In genomic region chr14:73757381-73757780, GRCh38 we compare ENCODE assay signal across 8 cellular contexts. TPM values are rescaled to one million over a fixed set of nuclear protein-coding genes. Genes with fewer than 3 reads are reported as not detected.
A peak's percentile ranks its signal among the peaks of the same experiment; 100 is the strongest.
DNase-seq lines count a peak whose midpoint lies in the region; ATAC-seq and TF ChIP-seq lines count a peak whose summit lies in the region.

No MANE protein-coding gene starts in this region.

- peak overlapping the region; percentile 97 for H3K27ac Mint-ChIP-seq in activated naive CD8-positive, alpha-beta T cell

- H3K9me3 ChIP-seq in SK-N-SH (no peaks in the 10 kb centered on the region), right lobe of liver (no peaks in the 10 kb centered on the region), thoracic aorta (no peaks in the 10 kb centered on the region)

- no peak for TF ChIP-seq EP300 in SK-N-SH (IDR thresholded peaks at IDR 0.05; ENCODE audit: borderline replicate concordance in 1 of 2, low read depth in 1 of 2, low read length in 1 of 2)

- no peak overlapping the region for H2AFZ ChIP-seq in SK-N-SH (ENCODE audit: low read depth)

- H3K9me2 ChIP-seq in SK-N-SH = no peaks in the 10 kb centered on the region

- no peak for ATAC-seq in SK-N-SH treated with all-trans-retinoic acid at 6 μM for 48 hours
- ATAC-seq in right lobe of liver = no peak
- ATAC-seq in thoracic aorta (ENCODE audit: insufficient number of reproducible peaks, low FRiP score, low read depth) = no peak
- no peak for ATAC-seq in HG03439 (IDR thresholded peaks at IDR 0.05; ENCODE audit: unreplicated experiment)

- H3K27me3 ChIP-seq in SK-N-SH (ENCODE audit: insufficient read depth) (no peaks in the 10 kb centered on the region), right lobe of liver (no peaks in the 10 kb centered on the region), thoracic aorta (replicated peaks; ENCODE audit: insufficient read depth) (no peaks in the 10 kb centered on the region)

- no peaks in the 10 kb centered on the region for H3K36me3 Mint-ChIP-seq in activated naive CD8-positive, alpha-beta T cell

- H3K27ac ChIP-seq in SK-N-SH (ENCODE audit: low read depth in 2 of 2, low read length in 1 of 2) = peak overlapping the region; percentile 23 to 31; a peak in 1 of 4 replicates
- H3K27ac ChIP-seq in right lobe of liver = peak overlapping the region; percentile 68 to 99 (median 99)
- H3K27ac ChIP-seq in thoracic aorta = peak overlapping the region; percentile 97 to 99

- CTCF ChIA-PET in SK-N-SH (lab: Yijun Ruan, JAX) = interaction anchor here (0.9 to 9.6 kb wide), 14 partner anchors 8 to 76 kb away, joined by 3 to 95 read pairs (median 12); no protein-coding TSS in a partner anchor

- H3F3A ChIP-seq in SK-N-SH (replicated peaks; ENCODE audit: insufficient read depth) = peaks cover 32% of the 10 kb centered on the region

- 95% methylated on average over 1 of the region's 1 CpG for WGBS in SK-N-SH (ENCODE audit: low lambda C conversion rate)
- WGBS in right lobe of liver (ENCODE audit: insufficient coverage, low coverage, low lambda C conversion rate, missing lambda C conversion rate) = 93% methylated on average over 1 of the region's 1 CpG

- no peaks in the 10 kb centered on the region for H3K27me3 Mint-ChIP-seq in activated naive CD8-positive, alpha-beta T cell

- DNase-seq in SK-N-SH = no peak
- no peak for DNase-seq in right lobe of liver
- DNase-seq in thoracic aorta (ENCODE audit: low spot score) = no peak
- no peak for DNase-seq in dermis blood vessel endothelial cell
- DNase-seq in activated CD4-positive, CD25-positive, alpha-beta regulatory T cell (lab: John Stamatoyannopoulos, UW) = no peak

- no peak for TF ChIP-seq CTCF in SK-N-SH (IDR thresholded peaks at IDR 0.05)
- no peak for TF ChIP-seq CTCF in right lobe of liver (IDR thresholded peaks at IDR 0.05)
- TF ChIP-seq CTCF in thoracic aorta (IDR thresholded peaks at IDR 0.05) = no peak

- POLR2A ChIA-PET in SK-N-SH (lab: Yijun Ruan, JAX) = no interaction called here

- H3K4me2 ChIP-seq in SK-N-SH = peak overlapping the region; percentile 98

- intact Hi-C loops in right lobe of liver (cut with DNase I) = no loop called here

- H3K9ac ChIP-seq in SK-N-SH = no peak overlapping the region

- H4K20me1 ChIP-seq in SK-N-SH (ENCODE audit: insufficient read depth) = peaks cover 70% of the 10 kb centered on the region

- TF ChIP-seq RAD21 in SK-N-SH (IDR thresholded peaks at IDR 0.05; ENCODE audit: low read length) = no peak

- H3K79me2 ChIP-seq in SK-N-SH (ENCODE audit: insufficient read depth) = peaks cover 86% of the 10 kb centered on the region

- H3K4me3 ChIP-seq in SK-N-SH (ENCODE audit: low read depth in 2 of 2, low read length in 1 of 2) = no peak overlapping the region
- H3K4me3 ChIP-seq in right lobe of liver = peak overlapping the region in 1 of 3 donors; percentile 86
- H3K4me3 ChIP-seq in thoracic aorta = peak overlapping the region; percentile 88

- TF ChIP-seq POLR2A in right lobe of liver (IDR thresholded peaks at IDR 0.05) = no peak

- H3K36me3 ChIP-seq in SK-N-SH (replicated peaks in 1 of 2; ENCODE audit: control insufficient read depth in 1 of 2, insufficient read depth in 2 of 2, low read length in 1 of 2) (no peaks in the 10 kb centered on the region), right lobe of liver (no peaks in the 10 kb centered on the region), thoracic aorta (no peaks in the 10 kb centered on the region)

- peak overlapping the region; percentile 92 for H3K4me3 Mint-ChIP-seq in activated naive CD8-positive, alpha-beta T cell

- H3K4me1 ChIP-seq in SK-N-SH (ENCODE audit: control insufficient read depth in 1 of 2, insufficient read depth in 2 of 2, low read depth in 1 of 2, low read length in 1 of 2) (peaks cover 69 to 82% of the 10 kb centered on the region in 2 experiments), right lobe of liver (peaks cover 12 to 87% (median 62%) of the 10 kb centered on the region in 4 donors), thoracic aorta (ENCODE audit: control insufficient read depth in 1 of 2, low read depth in 2 of 2) (peaks cover 78 to 86% of the 10 kb centered on the region in 2 donors)

- H3K9me3 Mint-ChIP-seq in activated naive CD8-positive, alpha-beta T cell (ENCODE audit: low read depth) = no peaks in the 10 kb centered on the region

- peaks cover 84% of the 10 kb centered on the region for H3K4me1 Mint-ChIP-seq in activated naive CD8-positive, alpha-beta T cell (ENCODE audit: low read depth)

TF ChIP-seq in SK-N-SH, 30 proteins besides CTCF, POLR2A, EP300 and RAD21:
- no peak for TF ChIP-seq SIN3A (IDR thresholded peaks at IDR 0.05; ENCODE audit: borderline replicate concordance, low read depth, low read length)
- TF ChIP-seq RXRA (IDR thresholded peaks at IDR 0.05; ENCODE audit: borderline replicate concordance, low read depth) = no peak
- TF ChIP-seq POLR2AphosphoS5 (IDR thresholded peaks at IDR 0.05; ENCODE audit: low read depth, low read length) = no peak
- no peak for TF ChIP-seq FOXM1 (IDR thresholded peaks at IDR 0.05; ENCODE audit: low read depth)

TF ChIP-seq in SK-N-SH treated with all-trans-retinoic acid at 6 μM for 48 hours, 23 proteins besides CTCF, POLR2A, EP300 and RAD21:
- TF ChIP-seq TSHZ2 (CRISPR knock-in tag; IDR thresholded peaks at IDR 0.05) (no peak), CSRNP3 (CRISPR knock-in tag; IDR thresholded peaks at IDR 0.05) (no peak), TCF4 (CRISPR knock-in tag; IDR thresholded peaks at IDR 0.05; ENCODE audit: borderline replicate concordance) (no peak), GLIS3 (CRISPR knock-in tag; IDR thresholded peaks at IDR 0.05) (no peak)

RNA-seq across cellular contexts. Expression of gene PNMA1, which starts 43.2 kb away (rescaled TPM):
- polyA plus RNA-seq in SK-N-SH (2012; rRNA removed) = 19.5 and 31.5 TPM in 2 replicates
- polyA plus RNA-seq in SK-N-SH (2012; cell fraction: cytosol; rRNA removed) = 40.3 and 44.6 TPM in 2 replicates
- polyA plus RNA-seq in SK-N-SH (2012; cell fraction: nucleus; rRNA removed) = 28.6 and 29.8 TPM in 2 replicates
- total RNA-seq in right lobe of liver (1 to 10 TPM; 1.7 to 7.6 (median 3.7) TPM), thoracic aorta (10 to 100 TPM; 27.3 to 37.4 TPM), dermis blood vessel endothelial cell (15.7 and 38.0 TPM in 2 replicates)

Comparison
In these comparisons a context has a peak if more than half of its experiments do, and no peak if none do; other contexts are left out.
1. H3K27ac ChIP-seq: peak in every context shown above with its lines; median percentile 99 in right lobe of liver; 98 in thoracic aorta; 27 in SK-N-SH.